In genomic region chr2:10982931-10983701, GRCh38 we compare ENCODE assay signal across 19 cellular contexts.
A peak's percentile ranks its signal among the peaks of the same experiment; 100 is the strongest.
DNase-seq lines count a peak whose midpoint lies in the region; ATAC-seq and TF ChIP-seq lines count a peak whose summit lies in the region.
"Had no signal": no experiment of that assay in that cellular context is flagged by ENCODE, and none has a peak within 500 bp of the region (broad histone marks: within the 10 kb centered on the region; RNA-seq: fewer than 3 reads in every experiment).

No MANE protein-coding gene starts in this region.

- H3K9me3 ChIP-seq in colonic mucosa, result no peaks in the 10 kb centered on the region
- H3K9me3 ChIP-seq in MM.1S (replicated peaks; ENCODE audit: insufficient read depth, low read length), result no peaks in the 10 kb centered on the region
- H3K9me3 ChIP-seq: ascending aorta, pancreas had no signal

- H3K36me3 ChIP-seq in colonic mucosa, result no peaks in the 10 kb centered on the region
- no peaks in the 10 kb centered on the region for H3K36me3 ChIP-seq in MM.1S (replicated peaks; ENCODE audit: insufficient read depth, low read length)
- H3K36me3 ChIP-seq: ascending aorta, pancreas had no signal

- H3K9me2 ChIP-seq in MM.1S (replicated peaks; ENCODE audit: insufficient read depth, low read length), result no peaks in the 10 kb centered on the region

- peak overlapping the region; percentile 25 for H3K27ac ChIP-seq in colonic mucosa
- no peak overlapping the region for H3K27ac ChIP-seq in MM.1S (ENCODE audit: low read length)
- H3K27ac ChIP-seq: ascending aorta, C4-2B, pancreas, PC-9 had no signal

- H3K4me3 ChIP-seq in colonic mucosa (no peak overlapping the region), skeletal muscle cell (ENCODE audit: low read depth, low read length) (peak overlapping the region; percentile 15), MM.1S (ENCODE audit: low read length) (no peak overlapping the region)
- H3K4me3 ChIP-seq: ascending aorta, pancreas, PC-9 had no signal

- H3F3A ChIP-seq in MM.1S (ENCODE audit: insufficient read depth, low read length), result no peaks in the 10 kb centered on the region

- peak; percentile 35 for ATAC-seq in left lobe of liver
- no peak for ATAC-seq in SK-N-SH treated with all-trans-retinoic acid at 6 μM for 48 hours
- ATAC-seq: stimulated activated memory B cell treated with anti-CD40 and anti-IgM and Interleukin-4, amounts not matched to agents 10 μg/mL and 1 μg/mL and 100 μg/mL, for 72 hours had no signal

- intact Hi-C loops in colonic mucosa (cut with DNase I), result no loop called here

- H3K79me2 ChIP-seq in MM.1S (ENCODE audit: low read length), result no peaks in the 10 kb centered on the region

- H3K9ac ChIP-seq in colonic mucosa (ENCODE audit: low read depth in 2 of 2, low read length in 2 of 2) (no peak overlapping the region), MM.1S (ENCODE audit: low read length) (no peak overlapping the region)

- no peaks in the 10 kb centered on the region for H4K20me1 ChIP-seq in MM.1S (ENCODE audit: insufficient read depth, low read length)

- H2AFZ ChIP-seq in MM.1S (ENCODE audit: low read length), result no peak overlapping the region
- H2AFZ ChIP-seq: PC-9 had no signal

- TF ChIP-seq CTCF in colonic mucosa (IDR thresholded peaks at IDR 0.05) (no peak), MM.1S (IDR thresholded peaks at IDR 0.05; ENCODE audit: low read length) (no peak)

- H3K4me1 ChIP-seq in colonic mucosa (no peaks in the 10 kb centered on the region), MM.1S (ENCODE audit: low read length) (no peaks in the 10 kb centered on the region)
- H3K4me1 ChIP-seq: ascending aorta, pancreas had no signal

- no peak overlapping the region for H3K4me2 ChIP-seq in MM.1S (ENCODE audit: low read depth, low read length)
- H3K4me2 ChIP-seq: PC-9 had no signal

- DNase-seq in NCI-H1694 (lab: John Stamatoyannopoulos, UW) (peak; percentile 96), colonic mucosa (peak; percentile 29), left lobe of liver (ENCODE audit: low spot score) (no peak), skeletal muscle cell (ENCODE audit: low read depth) (no peak), iPS-NIHi11 (ENCODE audit: low spot score) (no peak), MM.1S (no peak), D341Med (ENCODE audit: low spot score) (no peak)
- DNase-seq: activated CD4-positive, alpha-beta T cell treated with anti-CD3 and anti-CD28 coated beads, Interleukin-2, amount 10 ng/mL, durations not matched to agents 7 days and 5 days; HFFc6; hippocampal formation; NCI-H1092; NCI-H345; pancreas; PC-9; stimulated activated CD4-positive, alpha-beta T cell treated with anti-CD3 and anti-CD28 coated beads, Interleukin-2, amount 100 ng/mL, for 24 hours had no signal

- no peaks in the 10 kb centered on the region for H3K27me3 ChIP-seq in colonic mucosa
- no peaks in the 10 kb centered on the region; the same call in 1 of the 2 replicates for H3K27me3 ChIP-seq in MM.1S (replicated peaks; ENCODE audit: insufficient read depth, low read length)
- H3K27me3 ChIP-seq: ascending aorta, pancreas had no signal

TF ChIP-seq in SK-N-SH treated with all-trans-retinoic acid at 6 μM for 48 hours, 23 proteins besides CTCF, POLR2A, EP300 and RAD21:
- no peak for TF ChIP-seq ARNTL (CRISPR knock-in tag; IDR thresholded peaks at IDR 0.05; ENCODE audit: borderline replicate concordance, low read depth)
- no peak for TF ChIP-seq ZNF70 (CRISPR knock-in tag; IDR thresholded peaks at IDR 0.05)
- no peak for TF ChIP-seq PPARA (CRISPR knock-in tag; IDR thresholded peaks at IDR 0.05; ENCODE audit: borderline replicate concordance)
- no peak for TF ChIP-seq ZNF8 (CRISPR knock-in tag; IDR thresholded peaks at IDR 0.05)
- no peak for TF ChIP-seq ESRRG (CRISPR knock-in tag; IDR thresholded peaks at IDR 0.05)
- TF ChIP-seq PATZ1 (CRISPR knock-in tag; IDR thresholded peaks at IDR 0.05; ENCODE audit: borderline replicate concordance), result no peak
- TF ChIP-seq ZNF565 (CRISPR knock-in tag; conservative IDR thresholded peaks at IDR 0.05; ENCODE audit: low read depth), result no peak
- no peak for TF ChIP-seq CREB5 (CRISPR knock-in tag; IDR thresholded peaks at IDR 0.05; ENCODE audit: low read depth)
- TF ChIP-seq SNAI2 (CRISPR knock-in tag; IDR thresholded peaks at IDR 0.05), result no peak

Comparison
In these comparisons a context has a peak if more than half of its experiments do, and no peak if none do; other contexts are left out.
1. DNase-seq: peak in NCI-H1694 (single experiment) and colonic mucosa (single experiment); none in left lobe of liver (single experiment), skeletal muscle cell (single experiment), iPS-NIHi11 (single experiment), MM.1S (single experiment) and D341Med (single experiment).